2 cellular contexts compared by ENCODE assay signal in genomic region chr1:223114871-223115270, GRCh38.
A peak's percentile ranks its signal among the peaks of the same experiment; 100 is the strongest.
TF ChIP-seq lines count a peak whose summit lies in the region.

No MANE protein-coding gene starts in this region.

TF ChIP-seq in liver, 16 proteins besides CTCF, POLR2A, EP300 and RAD21:
- TF ChIP-seq, protein P1, sequence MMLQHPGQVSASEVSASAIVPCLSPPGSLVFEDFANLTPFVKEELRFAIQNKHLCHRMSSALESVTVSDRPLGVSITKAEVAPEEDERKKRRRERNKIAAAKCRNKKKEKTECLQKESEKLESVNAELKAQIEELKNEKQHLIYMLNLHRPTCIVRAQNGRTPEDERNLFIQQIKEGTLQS (IDR thresholded peaks at IDR 0.05), result no peak
- TF ChIP-seq NR2F2 (IDR thresholded peaks at IDR 0.05) (peak; percentile 58), JUND (IDR thresholded peaks at IDR 0.05) (peak in 1 of 2 donors; percentile 26), HNF4G (IDR thresholded peaks at IDR 0.05) (no peak)

TF ChIP-seq in HepG2, 621 proteins besides CTCF, POLR2A, EP300 and RAD21 (continued from another document):
- TF ChIP-seq RFX5 (IDR thresholded peaks at IDR 0.05; ENCODE audit: low read depth, low read length) (no peak), THAP7 (CRISPR knock-in tag; IDR thresholded peaks at IDR 0.05) (no peak), ATAD3A (CRISPR knock-in tag; IDR thresholded peaks at IDR 0.05) (no peak), HHEX (CRISPR knock-in tag; IDR thresholded peaks at IDR 0.05) (no peak), ZBTB2 (CRISPR knock-in tag; IDR thresholded peaks at IDR 0.05; ENCODE audit: low read depth) (no peak), ZNF577 (CRISPR knock-in tag; IDR thresholded peaks at IDR 0.05; ENCODE audit: borderline replicate concordance, low read depth) (no peak), ZNF800 (CRISPR knock-in tag; IDR thresholded peaks at IDR 0.05) (no peak), NFRKB (IDR thresholded peaks at IDR 0.05) (no peak), RARA (CRISPR knock-in tag; IDR thresholded peaks at IDR 0.05) (no peak), ZNF737 (CRISPR knock-in tag; IDR thresholded peaks at IDR 0.05; ENCODE audit: borderline replicate concordance) (no peak), FLYWCH1 (CRISPR knock-in tag; IDR thresholded peaks at IDR 0.05) (no peak), ZGPAT (CRISPR knock-in tag; IDR thresholded peaks at IDR 0.05) (no peak), ZNF879 (CRISPR knock-in tag; IDR thresholded peaks at IDR 0.05) (no peak), ADNP (CRISPR knock-in tag; IDR thresholded peaks at IDR 0.05) (no peak), PAWR (CRISPR knock-in tag; IDR thresholded peaks at IDR 0.05; ENCODE audit: borderline replicate concordance) (no peak), ATF1 (CRISPR knock-in tag; IDR thresholded peaks at IDR 0.05) (no peak), RBM22 (optimal IDR thresholded peaks at IDR 0.05; ENCODE audit: low read length) (no peak)
- TF ChIP-seq, protein P2, sequence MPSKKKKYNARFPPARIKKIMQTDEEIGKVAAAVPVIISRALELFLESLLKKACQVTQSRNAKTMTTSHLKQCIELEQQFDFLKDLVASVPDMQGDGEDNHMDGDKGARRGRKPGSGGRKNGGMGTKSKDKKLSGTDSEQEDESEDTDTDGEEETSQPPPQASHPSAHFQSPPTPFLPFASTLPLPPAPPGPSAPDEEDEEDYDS (CRISPR knock-in tag; IDR thresholded peaks at IDR 0.05), result no peak
- TF ChIP-seq, protein P3, sequence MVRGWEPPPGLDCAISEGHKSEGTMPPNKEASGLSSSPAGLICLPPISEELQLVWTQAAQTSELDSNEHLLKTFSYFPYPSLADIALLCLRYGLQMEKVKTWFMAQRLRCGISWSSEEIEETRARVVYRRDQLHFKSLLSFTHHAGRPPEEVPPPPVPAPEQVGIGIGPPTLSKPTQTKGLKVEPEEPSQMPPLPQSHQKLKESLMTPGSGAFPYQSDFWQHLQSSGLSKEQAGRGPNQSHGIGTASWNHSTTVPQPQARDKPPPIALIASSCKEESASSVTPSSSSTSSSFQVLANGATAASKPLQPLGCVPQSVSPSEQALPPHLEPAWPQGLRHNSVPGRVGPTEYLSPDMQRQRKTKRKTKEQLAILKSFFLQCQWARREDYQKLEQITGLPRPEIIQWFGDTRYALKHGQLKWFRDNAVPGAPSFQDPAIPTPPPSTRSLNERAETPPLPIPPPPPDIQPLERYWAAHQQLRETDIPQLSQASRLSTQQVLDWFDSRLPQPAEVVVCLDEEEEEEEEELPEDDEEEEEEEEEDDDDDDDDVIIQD (CRISPR knock-in tag; IDR thresholded peaks at IDR 0.05; ENCODE audit: low read depth), result no peak
